8 cellular contexts compared by ENCODE assay signal in the genomic region with DNA sequence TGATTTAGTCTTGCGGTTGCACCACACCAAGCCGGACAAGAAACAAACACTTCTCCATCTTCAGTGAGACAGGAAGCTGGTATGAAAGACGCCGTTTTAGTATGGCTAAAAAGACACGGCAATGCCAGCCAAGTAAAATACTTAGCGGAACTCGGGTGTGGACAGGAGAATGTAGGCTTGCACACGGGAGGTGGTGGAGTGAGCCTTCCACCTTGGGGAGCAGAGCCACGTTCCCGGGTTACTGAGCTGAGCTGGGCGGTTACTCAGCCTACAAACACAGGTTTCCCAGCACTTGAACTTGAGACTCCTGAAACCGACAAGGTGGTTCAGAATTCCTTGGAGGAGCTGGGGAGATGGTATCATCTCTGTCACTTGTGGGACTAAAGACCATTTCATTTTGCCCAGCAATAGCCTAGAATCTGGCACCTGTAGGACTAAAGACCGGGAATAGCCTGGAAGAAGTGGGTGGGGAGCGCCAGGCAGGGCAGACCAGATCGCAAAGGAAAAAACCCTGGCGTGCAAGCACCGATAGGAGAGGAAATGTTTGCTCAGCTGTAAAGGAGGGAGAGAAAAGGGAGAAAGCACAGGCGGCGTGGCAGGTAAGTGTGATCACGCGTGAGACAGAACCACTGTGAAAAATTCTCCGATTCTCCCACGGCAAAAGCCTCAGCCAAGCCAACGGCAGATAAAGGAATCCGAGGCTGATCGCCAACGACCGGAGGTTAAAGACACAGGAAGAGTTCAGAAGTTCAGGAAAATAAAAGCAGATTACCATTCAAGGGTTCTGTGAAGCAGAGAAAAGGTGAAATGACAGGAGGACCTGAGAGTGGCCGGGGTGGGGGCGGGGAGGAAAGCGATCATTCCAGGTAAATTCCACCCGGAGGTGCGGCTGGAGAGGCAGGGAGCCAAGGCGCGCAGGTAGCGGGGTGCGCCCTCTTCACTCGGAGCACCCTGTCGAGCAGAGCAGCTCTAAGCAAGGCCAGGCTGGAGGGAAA. TPM values are rescaled to one million over a fixed set of nuclear protein-coding genes. Genes with fewer than 3 reads are reported as not detected.
A peak's percentile ranks its signal among the peaks of the same experiment; 100 is the strongest.
DNase-seq lines count a peak whose midpoint lies in the region; ATAC-seq lines count a peak whose summit lies in the region.

No MANE protein-coding gene starts in this region.

- peaks cover 0 to 11% (median 9%) of the 10 kb centered on the region in 5 donors for H3K4me1 ChIP-seq in subcutaneous abdominal adipose tissue (ENCODE audit: control insufficient read depth in 5 of 5, insufficient read depth in 5 of 5, low read length in 5 of 5)

- peak overlapping the region; percentile 8 to 59 (median 51) for H3K4me3 ChIP-seq in subcutaneous abdominal adipose tissue (ENCODE audit: low read depth in 1 of 5, low read length in 5 of 5)

- H3K9me3 ChIP-seq in subcutaneous abdominal adipose tissue (ENCODE audit: control insufficient read depth in 5 of 5, low read length in 5 of 5), result no peaks in the 10 kb centered on the region

- H3K36me3 Mint-ChIP-seq in activated T-cell treated with anti-CD3 and anti-CD28 coated beads, Interleukin-2, amount 50 U/mL, for 24 hours (ENCODE audit: low read depth), result no peaks in the 10 kb centered on the region
- no peaks in the 10 kb centered on the region for H3K36me3 Mint-ChIP-seq in activated T-helper 2 cell treated with anti-CD3 and anti-CD28 coated beads, Interferon-gamma antibody, Interleukin-2, Interleukin-4, amounts not matched to agents 10 μg/mL and 5 μg/mL and 100 μg/mL, durations not matched to agents 14 hours and 24 hours and 36 hours (ENCODE audit: low read depth)

- no peaks in the 10 kb centered on the region for H3K36me3 ChIP-seq in subcutaneous abdominal adipose tissue (ENCODE audit: control insufficient read depth in 5 of 5, insufficient read depth in 5 of 5, low read length in 5 of 5)

- intact Hi-C loops in activated T-helper 2 cell treated with anti-CD3 and anti-CD28 coated beads, Interferon-gamma antibody, Interleukin-2, Interleukin-4, amounts not matched to agents 10 μg/mL and 5 μg/mL and 100 μg/mL, durations not matched to agents 14 hours and 24 hours and 36 hours (cut with micrococcal nuclease), result no loop called here

- peaks cover 56% of the 10 kb centered on the region for H3K27me3 Mint-ChIP-seq in activated T-cell treated with anti-CD3 and anti-CD28 coated beads, Interleukin-2, amount 50 U/mL, for 24 hours
- H3K27me3 Mint-ChIP-seq in activated T-helper 2 cell treated with anti-CD3 and anti-CD28 coated beads, Interferon-gamma antibody, Interleukin-2, Interleukin-4, amounts not matched to agents 10 μg/mL and 5 μg/mL and 100 μg/mL, durations not matched to agents 14 hours and 24 hours and 36 hours (ENCODE audit: low read depth), result peaks cover 35% of the 10 kb centered on the region

- H3K4me1 Mint-ChIP-seq in activated T-cell treated with anti-CD3 and anti-CD28 coated beads, Interleukin-2, amount 50 U/mL, for 24 hours (ENCODE audit: low read depth), result peaks cover 11% of the 10 kb centered on the region
- H3K4me1 Mint-ChIP-seq in activated T-helper 2 cell treated with anti-CD3 and anti-CD28 coated beads, Interferon-gamma antibody, Interleukin-2, Interleukin-4, amounts not matched to agents 10 μg/mL and 5 μg/mL and 100 μg/mL, durations not matched to agents 14 hours and 24 hours and 36 hours (ENCODE audit: low read depth), result peaks cover 8% of the 10 kb centered on the region

- no peak overlapping the region for H3K27ac ChIP-seq in subcutaneous abdominal adipose tissue (ENCODE audit: low read depth, low read length)

- H3K9me3 Mint-ChIP-seq in activated T-cell treated with anti-CD3 and anti-CD28 coated beads, Interleukin-2, amount 50 U/mL, for 24 hours, result no peaks in the 10 kb centered on the region
- H3K9me3 Mint-ChIP-seq in activated T-helper 2 cell treated with anti-CD3 and anti-CD28 coated beads, Interferon-gamma antibody, Interleukin-2, Interleukin-4, amounts not matched to agents 10 μg/mL and 5 μg/mL and 100 μg/mL, durations not matched to agents 14 hours and 24 hours and 36 hours, result no peaks in the 10 kb centered on the region

- H3K27me3 ChIP-seq in subcutaneous abdominal adipose tissue (ENCODE audit: control insufficient read depth in 5 of 5, insufficient read depth in 4 of 5, low read length in 5 of 5), result peaks cover 8 to 21% (median 14%) of the 10 kb centered on the region in 5 donors

- H3K9ac ChIP-seq in subcutaneous abdominal adipose tissue (ENCODE audit: low read length in 5 of 5), result peak overlapping the region in 3 of 5 donors; percentile 32 to 63 (median 54)

- H3K27ac Mint-ChIP-seq in activated T-cell treated with anti-CD3 and anti-CD28 coated beads, Interleukin-2, amount 50 U/mL, for 24 hours, result no peak overlapping the region
- no peak overlapping the region for H3K27ac Mint-ChIP-seq in activated T-helper 2 cell treated with anti-CD3 and anti-CD28 coated beads, Interferon-gamma antibody, Interleukin-2, Interleukin-4, amounts not matched to agents 10 μg/mL and 5 μg/mL and 100 μg/mL, durations not matched to agents 14 hours and 24 hours and 36 hours

- ATAC-seq in left lobe of liver, result peak; percentile 85
- no peak for ATAC-seq in GM18511 (IDR thresholded peaks at IDR 0.05; ENCODE audit: unreplicated experiment)
- no peak for ATAC-seq in GM18909 (IDR thresholded peaks at IDR 0.05; ENCODE audit: poor library complexity, unreplicated experiment)

- H3K4me3 Mint-ChIP-seq in activated T-cell treated with anti-CD3 and anti-CD28 coated beads, Interleukin-2, amount 50 U/mL, for 24 hours, result peak overlapping the region; percentile 21
- H3K4me3 Mint-ChIP-seq in activated T-helper 2 cell treated with anti-CD3 and anti-CD28 coated beads, Interferon-gamma antibody, Interleukin-2, Interleukin-4, amounts not matched to agents 10 μg/mL and 5 μg/mL and 100 μg/mL, durations not matched to agents 14 hours and 24 hours and 36 hours (ENCODE audit: low read depth), result peak overlapping the region; percentile 19

- no peak for DNase-seq in activated T-cell treated with anti-CD3 and anti-CD28 coated beads, Interleukin-2, amount 50 U/mL, for 24 hours
- no peak for DNase-seq in activated T-cell treated with anti-CD3 and anti-CD28 coated beads for 4 hours
- DNase-seq in activated T-helper 2 cell treated with anti-CD3 and anti-CD28 coated beads, Interferon-gamma antibody, Interleukin-2, Interleukin-4, amounts not matched to agents 10 μg/mL and 5 μg/mL and 100 μg/mL, durations not matched to agents 14 hours and 24 hours and 36 hours (ENCODE audit: low spot score), result no peak
- peak; percentile 48 for DNase-seq in left lobe of liver (ENCODE audit: low spot score)
- DNase-seq in Kasumi-1 (lab: John Stamatoyannopoulos, UW), result no peak

RNA-seq across cellular contexts. Expression of gene SEPHS1, which starts 35.0 kb away (rescaled TPM):
- total RNA-seq in activated T-helper 2 cell treated with anti-CD3 and anti-CD28 coated beads, Interferon-gamma antibody, Interleukin-2, Interleukin-4, amounts not matched to agents 10 μg/mL and 5 μg/mL and 100 μg/mL, durations not matched to agents 14 hours and 24 hours and 36 hours, result 58.8 and 61.9 TPM in 2 replicates
- 33.8 TPM for total RNA-seq in left lobe of liver
